In the genomic region with DNA sequence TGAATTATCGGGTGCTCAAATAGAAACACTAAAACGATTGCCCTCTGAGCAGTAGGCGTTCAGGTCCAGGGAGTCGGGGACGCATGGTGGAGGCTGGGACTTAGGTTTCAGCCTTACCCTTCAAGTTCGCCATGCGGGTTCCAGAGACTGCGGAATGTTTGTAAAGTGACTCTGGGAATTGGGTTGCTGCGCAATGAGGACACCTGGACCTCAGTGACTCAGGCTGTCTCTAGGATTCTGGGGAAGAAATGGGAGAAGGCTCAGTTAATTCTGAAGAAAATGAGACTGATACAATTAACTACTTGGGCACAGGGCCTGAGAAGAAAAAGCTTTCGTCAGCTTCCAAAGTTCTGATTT, we compare ENCODE assay signal across 1 cellular context.
TF ChIP-seq lines count a peak whose summit lies in the region.

No MANE protein-coding gene starts in this region.

TF ChIP-seq in HepG2, 621 proteins besides CTCF, POLR2A, EP300 and RAD21 (continued from another document):
- TF ChIP-seq AHDC1 (CRISPR knock-in tag; IDR thresholded peaks at IDR 0.05; ENCODE audit: borderline replicate concordance), result no peak
- TF ChIP-seq HMGXB3 (CRISPR knock-in tag; IDR thresholded peaks at IDR 0.05; ENCODE audit: borderline replicate concordance), result no peak
- TF ChIP-seq RBAK (CRISPR knock-in tag; IDR thresholded peaks at IDR 0.05), result no peak
- TF ChIP-seq ZNF263 (CRISPR knock-in tag; IDR thresholded peaks at IDR 0.05), result no peak
- TF ChIP-seq ZNF670 (CRISPR knock-in tag; IDR thresholded peaks at IDR 0.05; ENCODE audit: borderline replicate concordance), result no peak
- TF ChIP-seq ZNF703 (CRISPR knock-in tag; IDR thresholded peaks at IDR 0.05; ENCODE audit: borderline replicate concordance), result no peak
- TF ChIP-seq KLF6 (CRISPR knock-in tag; IDR thresholded peaks at IDR 0.05), result no peak
- TF ChIP-seq, protein P1, sequence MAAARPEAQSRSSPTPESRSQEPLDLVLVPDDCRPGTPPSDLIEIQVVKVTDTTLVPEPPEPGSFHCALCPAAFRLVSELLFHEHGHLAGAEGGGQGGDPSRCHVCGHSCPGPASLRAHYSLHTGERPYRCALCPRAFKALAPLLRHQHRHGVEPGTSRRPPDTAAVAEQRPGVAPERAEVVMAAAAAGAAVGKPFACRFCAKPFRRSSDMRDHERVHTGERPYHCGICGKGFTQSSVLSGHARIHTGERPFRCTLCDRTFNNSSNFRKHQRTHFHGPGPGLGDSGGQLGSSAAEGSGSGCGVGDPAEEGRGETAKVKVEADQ (CRISPR knock-in tag; IDR thresholded peaks at IDR 0.05; ENCODE audit: borderline replicate concordance), result no peak
- no peak for TF ChIP-seq ZBTB39 (CRISPR knock-in tag; IDR thresholded peaks at IDR 0.05)
- no peak for TF ChIP-seq ZNF577 (CRISPR knock-in tag; IDR thresholded peaks at IDR 0.05; ENCODE audit: borderline replicate concordance, low read depth)
- no peak for TF ChIP-seq ZBTB1 (CRISPR knock-in tag; IDR thresholded peaks at IDR 0.05; ENCODE audit: borderline replicate concordance)
- TF ChIP-seq NCOA5 (CRISPR knock-in tag; IDR thresholded peaks at IDR 0.05), result no peak
TF ChIP-seq in HepG2: peak in this region for 10.
